In the genomic region with DNA sequence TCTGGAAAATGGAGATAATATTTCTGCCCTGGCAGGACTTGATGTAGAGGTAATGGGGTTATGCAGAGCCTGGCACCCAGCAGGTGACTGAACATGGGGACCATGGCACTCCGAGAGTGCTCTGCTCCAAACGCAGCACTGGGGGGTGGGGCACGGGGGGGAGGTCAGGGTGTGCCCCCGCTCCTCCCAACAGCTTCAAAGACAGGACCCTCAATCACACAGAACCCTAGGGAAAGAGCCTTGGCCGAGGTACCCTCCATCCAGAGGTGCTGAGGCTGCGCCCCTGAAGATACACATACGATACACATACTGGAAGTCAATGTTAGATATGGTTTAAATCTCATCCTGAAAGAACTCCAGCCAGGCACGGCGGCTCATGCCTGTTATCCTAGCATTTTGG, we compare ENCODE assay signal across 28 cellular contexts.
"Had no signal": no experiment of that assay in that cellular context is flagged by ENCODE, and none has a peak within 500 bp of the region (broad histone marks: within the 10 kb centered on the region; RNA-seq: fewer than 3 reads in every experiment).

No MANE protein-coding gene starts in this region.

- DNase-seq: heart left ventricle; hypothalamus; immature natural killer cell; kidney; left colon; left lung; lower lobe of right lung; mammary epithelial cell; mesenchymal stem cell; naive B cell; natural killer cell; nephron progenitor cell; occipital lobe; ovary; right lobe of liver; spleen; stimulated activated CD4-positive, alpha-beta T cell treated with anti-CD3 and anti-CD28 coated beads, Interleukin-4, amount 100 ng/mL, for 24 hours; stimulated activated naive CD4-positive, alpha-beta T cell; substantia nigra had no signal

- H3K4me1 ChIP-seq: heart left ventricle, left lung, lower lobe of right lung, neural progenitor cell, prostate gland, right lobe of liver, spleen, tibial nerve had no signal

- H3K36me3 ChIP-seq: heart left ventricle, left lung, lower lobe of right lung, neural progenitor cell, neutrophil, ovary, prostate gland, right lobe of liver, spleen, tibial nerve had no signal

- H3K27me3 ChIP-seq: ovary, right lobe of liver had no signal

- H3K27ac ChIP-seq: heart left ventricle, left lung, lower lobe of right lung, neural progenitor cell, neutrophil, ovary, prostate gland, right lobe of liver, skin epidermis, spleen, tibial nerve had no signal

- H3K4me1 Mint-ChIP-seq: mesothelial cell of epicardium; nephron progenitor cell; neural progenitor cell; stimulated activated effector memory CD8-positive, alpha-beta T cell treated with anti-CD3 and anti-CD28 coated beads, Interleukin-12 subunit alpha, Interleukin-12 subunit beta, amount 100 ng/mL, for 72 hours had no signal

- H3K4me3 ChIP-seq: heart left ventricle, left lung, lower lobe of right lung, neural progenitor cell, ovary, prostate gland, right lobe of liver, skin epidermis, spleen, tibial nerve had no signal

- ATAC-seq: heart left ventricle; left colon; left lung; lower lobe of right lung; natural killer cell; right lobe of liver; stimulated activated effector memory CD8-positive, alpha-beta T cell treated with anti-CD3 and anti-CD28 coated beads, Interleukin-12 subunit alpha, Interleukin-12 subunit beta, amount 100 ng/mL, for 72 hours had no signal

- H3K4me3 Mint-ChIP-seq: immature natural killer cell; mesothelial cell of epicardium; naive B cell; natural killer cell; nephron progenitor cell; neural progenitor cell; stimulated activated effector memory CD8-positive, alpha-beta T cell treated with anti-CD3 and anti-CD28 coated beads, Interleukin-12 subunit alpha, Interleukin-12 subunit beta, amount 100 ng/mL, for 72 hours; stimulated activated naive CD8-positive, alpha-beta T cell treated with anti-CD3 and anti-CD28 coated beads, Interleukin-15, Interleukin-2, amounts not matched to agents 100 ng/mL and 50 ng/mL, for 24 hours; type B pancreatic cell had no signal

- H3K9me3 Mint-ChIP-seq: immature natural killer cell; mesothelial cell of epicardium; neural progenitor cell; stimulated activated effector memory CD8-positive, alpha-beta T cell treated with anti-CD3 and anti-CD28 coated beads, Interleukin-12 subunit alpha, Interleukin-12 subunit beta, amount 100 ng/mL, for 72 hours; type B pancreatic cell had no signal

- H3K27ac Mint-ChIP-seq: immature natural killer cell; mesothelial cell of epicardium; naive B cell; natural killer cell; nephron progenitor cell; neural progenitor cell; stimulated activated effector memory CD8-positive, alpha-beta T cell treated with anti-CD3 and anti-CD28 coated beads, Interleukin-12 subunit alpha, Interleukin-12 subunit beta, amount 100 ng/mL, for 72 hours; stimulated activated naive CD8-positive, alpha-beta T cell treated with anti-CD3 and anti-CD28 coated beads, Interleukin-15, Interleukin-2, amounts not matched to agents 100 ng/mL and 50 ng/mL, for 24 hours; type B pancreatic cell had no signal

- H3K9me3 ChIP-seq: heart left ventricle, left lung, lower lobe of right lung, neutrophil, ovary, prostate gland, right lobe of liver, tibial nerve had no signal

- H3K36me3 Mint-ChIP-seq: immature natural killer cell; mesothelial cell of epicardium; natural killer cell; neural progenitor cell; stimulated activated effector memory CD8-positive, alpha-beta T cell treated with anti-CD3 and anti-CD28 coated beads, Interleukin-12 subunit alpha, Interleukin-12 subunit beta, amount 100 ng/mL, for 72 hours; type B pancreatic cell had no signal
